In the genomic region with DNA sequence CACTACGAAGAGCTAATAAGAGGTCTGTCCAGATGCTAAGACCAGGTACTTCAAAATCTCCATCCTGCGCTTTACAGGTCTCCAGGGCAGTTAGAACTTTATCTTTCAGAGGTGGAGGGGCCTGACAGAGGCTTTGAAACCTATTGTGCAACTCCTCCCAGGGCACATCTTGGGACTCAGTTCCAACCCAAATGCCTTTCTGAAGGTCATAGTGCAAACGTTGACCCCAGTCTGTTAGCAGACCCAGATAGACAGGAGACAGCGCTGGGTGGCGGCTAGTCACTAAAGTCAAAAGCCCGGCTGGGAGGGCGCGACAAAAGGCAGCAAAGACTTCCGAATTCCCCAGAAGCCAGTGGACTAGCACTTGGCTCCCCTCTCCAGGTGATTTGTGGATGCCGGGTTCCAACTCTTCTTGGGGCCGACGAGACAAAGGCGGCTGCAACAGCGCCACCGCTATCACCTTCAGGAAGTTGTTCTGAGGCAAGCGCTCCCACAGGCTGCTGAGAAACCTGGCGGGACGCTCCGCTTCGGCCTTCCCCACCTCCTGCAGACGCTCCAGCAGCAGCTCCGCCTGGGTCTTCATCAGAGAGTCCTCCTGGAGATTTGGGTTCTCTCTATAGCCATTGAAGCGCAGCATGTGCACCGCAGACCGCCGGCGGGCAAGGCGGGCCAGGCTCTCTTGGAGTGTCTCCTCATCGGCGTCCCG, we compare ENCODE assay signal across 1 cellular context.
A peak's percentile ranks its signal among the peaks of the same experiment; 100 is the strongest.
TF ChIP-seq lines count a peak whose summit lies in the region.

No MANE protein-coding gene starts in this region.

TF ChIP-seq in HepG2, 621 proteins besides CTCF, POLR2A, EP300 and RAD21 (continued from another document):
- TF ChIP-seq, protein P1, sequence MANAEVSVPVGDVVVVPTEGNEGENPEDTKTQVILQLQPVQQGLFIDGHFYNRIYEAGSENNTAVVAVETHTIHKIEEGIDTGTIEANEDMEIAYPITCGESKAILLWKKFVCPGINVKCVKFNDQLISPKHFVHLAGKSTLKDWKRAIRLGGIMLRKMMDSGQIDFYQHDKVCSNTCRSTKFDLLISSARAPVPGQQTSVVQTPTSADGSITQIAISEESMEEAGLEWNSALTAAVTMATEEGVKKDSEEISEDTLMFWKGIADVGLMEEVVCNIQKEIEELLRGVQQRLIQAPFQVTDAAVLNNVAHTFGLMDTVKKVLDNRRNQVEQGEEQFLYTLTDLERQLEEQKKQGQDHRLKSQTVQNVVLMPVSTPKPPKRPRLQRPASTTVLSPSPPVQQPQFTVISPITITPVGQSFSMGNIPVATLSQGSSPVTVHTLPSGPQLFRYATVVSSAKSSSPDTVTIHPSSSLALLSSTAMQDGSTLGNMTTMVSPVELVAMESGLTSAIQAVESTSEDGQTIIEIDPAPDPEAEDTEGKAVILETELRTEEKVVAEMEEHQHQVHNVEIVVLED (CRISPR knock-in tag; IDR thresholded peaks at IDR 0.05; ENCODE audit: borderline replicate concordance), result no peak
- TF ChIP-seq TBL1XR1 (IDR thresholded peaks at IDR 0.05; ENCODE audit: borderline replicate concordance, low read length, partially characterized antibody), result no peak
- 0 out of 2 replicates have a peak, but pooled peaks have one; percentile 35 for TF ChIP-seq ZNF136 (CRISPR knock-in tag; IDR thresholded peaks at IDR 0.05; ENCODE audit: low read depth)
- TF ChIP-seq ZNF790 (CRISPR knock-in tag; IDR thresholded peaks at IDR 0.05; ENCODE audit: borderline replicate concordance), result no peak; the same call in 1 of the 2 replicates
- TF ChIP-seq, protein P2, sequence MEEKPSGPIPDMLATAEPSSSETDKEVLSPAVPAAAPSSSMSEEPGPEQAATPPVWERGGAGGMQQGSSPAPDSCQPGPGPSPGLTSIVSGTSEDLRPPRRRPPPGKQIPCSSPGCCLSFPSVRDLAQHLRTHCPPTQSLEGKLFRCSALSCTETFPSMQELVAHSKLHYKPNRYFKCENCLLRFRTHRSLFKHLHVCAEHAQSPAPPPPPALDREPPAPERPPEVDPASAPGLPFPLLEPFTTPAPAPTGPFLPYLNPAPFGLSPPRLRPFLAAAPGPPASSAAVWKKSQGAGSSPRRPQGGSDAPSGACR (CRISPR knock-in tag; IDR thresholded peaks at IDR 0.05), result 0 out of 2 replicates have a peak, but pooled peaks have one; percentile 55
- TF ChIP-seq ZNF670 (CRISPR knock-in tag; IDR thresholded peaks at IDR 0.05; ENCODE audit: borderline replicate concordance), result peak; percentile 85; the same call in 1 of the 2 replicates
- TF ChIP-seq ESRRA (CRISPR knock-in tag; IDR thresholded peaks at IDR 0.05; ENCODE audit: low read depth), result peak; percentile 42; the same call in 1 of the 2 replicates
- TF ChIP-seq PAXIP1 (CRISPR knock-in tag; conservative IDR thresholded peaks at IDR 0.05), result peak; percentile 39
- TF ChIP-seq ZMAT3 (CRISPR knock-in tag; conservative IDR thresholded peaks at IDR 0.05), result no peak
- no peak for TF ChIP-seq ZNF143 (CRISPR knock-in tag; IDR thresholded peaks at IDR 0.05)
- TF ChIP-seq ZNF451 (CRISPR knock-in tag; IDR thresholded peaks at IDR 0.05), result no peak
- TF ChIP-seq, protein P3, sequence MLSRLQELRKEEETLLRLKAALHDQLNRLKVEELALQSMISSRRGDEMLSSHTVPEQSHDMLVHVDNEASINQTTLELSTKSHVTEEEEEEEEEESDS (CRISPR knock-in tag; IDR thresholded peaks at IDR 0.05; ENCODE audit: borderline replicate concordance), result 0 out of 2 replicates have a peak, but pooled peaks have one; percentile 70
- peak; percentile 2; the same call in 1 of the 2 replicates for TF ChIP-seq BCL6 (CRISPR knock-in tag; IDR thresholded peaks at IDR 0.05)
- no peak for TF ChIP-seq SATB2 (CRISPR knock-in tag; IDR thresholded peaks at IDR 0.05)
- peak; percentile 51; the same call in 1 of the 2 replicates for TF ChIP-seq ZNF335 (CRISPR knock-in tag; IDR thresholded peaks at IDR 0.05)
- peak; percentile 89 for TF ChIP-seq ZSCAN31 (CRISPR knock-in tag; IDR thresholded peaks at IDR 0.05; ENCODE audit: low read depth)
- TF ChIP-seq, protein P4, sequence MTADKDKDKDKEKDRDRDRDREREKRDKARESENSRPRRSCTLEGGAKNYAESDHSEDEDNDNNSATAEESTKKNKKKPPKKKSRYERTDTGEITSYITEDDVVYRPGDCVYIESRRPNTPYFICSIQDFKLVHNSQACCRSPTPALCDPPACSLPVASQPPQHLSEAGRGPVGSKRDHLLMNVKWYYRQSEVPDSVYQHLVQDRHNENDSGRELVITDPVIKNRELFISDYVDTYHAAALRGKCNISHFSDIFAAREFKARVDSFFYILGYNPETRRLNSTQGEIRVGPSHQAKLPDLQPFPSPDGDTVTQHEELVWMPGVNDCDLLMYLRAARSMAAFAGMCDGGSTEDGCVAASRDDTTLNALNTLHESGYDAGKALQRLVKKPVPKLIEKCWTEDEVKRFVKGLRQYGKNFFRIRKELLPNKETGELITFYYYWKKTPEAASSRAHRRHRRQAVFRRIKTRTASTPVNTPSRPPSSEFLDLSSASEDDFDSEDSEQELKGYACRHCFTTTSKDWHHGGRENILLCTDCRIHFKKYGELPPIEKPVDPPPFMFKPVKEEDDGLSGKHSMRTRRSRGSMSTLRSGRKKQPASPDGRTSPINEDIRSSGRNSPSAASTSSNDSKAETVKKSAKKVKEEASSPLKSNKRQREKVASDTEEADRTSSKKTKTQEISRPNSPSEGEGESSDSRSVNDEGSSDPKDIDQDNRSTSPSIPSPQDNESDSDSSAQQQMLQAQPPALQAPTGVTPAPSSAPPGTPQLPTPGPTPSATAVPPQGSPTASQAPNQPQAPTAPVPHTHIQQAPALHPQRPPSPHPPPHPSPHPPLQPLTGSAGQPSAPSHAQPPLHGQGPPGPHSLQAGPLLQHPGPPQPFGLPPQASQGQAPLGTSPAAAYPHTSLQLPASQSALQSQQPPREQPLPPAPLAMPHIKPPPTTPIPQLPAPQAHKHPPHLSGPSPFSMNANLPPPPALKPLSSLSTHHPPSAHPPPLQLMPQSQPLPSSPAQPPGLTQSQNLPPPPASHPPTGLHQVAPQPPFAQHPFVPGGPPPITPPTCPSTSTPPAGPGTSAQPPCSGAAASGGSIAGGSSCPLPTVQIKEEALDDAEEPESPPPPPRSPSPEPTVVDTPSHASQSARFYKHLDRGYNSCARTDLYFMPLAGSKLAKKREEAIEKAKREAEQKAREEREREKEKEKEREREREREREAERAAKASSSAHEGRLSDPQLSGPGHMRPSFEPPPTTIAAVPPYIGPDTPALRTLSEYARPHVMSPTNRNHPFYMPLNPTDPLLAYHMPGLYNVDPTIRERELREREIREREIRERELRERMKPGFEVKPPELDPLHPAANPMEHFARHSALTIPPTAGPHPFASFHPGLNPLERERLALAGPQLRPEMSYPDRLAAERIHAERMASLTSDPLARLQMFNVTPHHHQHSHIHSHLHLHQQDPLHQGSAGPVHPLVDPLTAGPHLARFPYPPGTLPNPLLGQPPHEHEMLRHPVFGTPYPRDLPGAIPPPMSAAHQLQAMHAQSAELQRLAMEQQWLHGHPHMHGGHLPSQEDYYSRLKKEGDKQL (CRISPR knock-in tag; IDR thresholded peaks at IDR 0.05; ENCODE audit: low read depth), result no peak
- 0 out of 2 replicates have a peak, but pooled peaks have one; percentile 60 for TF ChIP-seq ZNF430 (CRISPR knock-in tag; IDR thresholded peaks at IDR 0.05)
- no peak for TF ChIP-seq FOXO1 (CRISPR knock-in tag; IDR thresholded peaks at IDR 0.05)
- TF ChIP-seq ZNF296 (CRISPR knock-in tag; conservative IDR thresholded peaks at IDR 0.05), result no peak
